In genomic region chr4:144910753-144911152, GRCh38 we compare ENCODE assay signal across 28 cellular contexts.
"Had no signal": no experiment of that assay in that cellular context is flagged by ENCODE, and none has a peak within 500 bp of the region (broad histone marks: within the 10 kb centered on the region; RNA-seq: fewer than 3 reads in every experiment).

No MANE protein-coding gene starts in this region.

- H3K27ac Mint-ChIP-seq: activated B cell treated with CpG ODN at 0.5 μM for 24 hours; activated CD4-positive, alpha-beta memory T cell treated with anti-CD3 and anti-CD28 coated beads, Interleukin-2, amount 10 ng/mL, durations not matched to agents 7 days and 5 days; activated CD4-positive, alpha-beta T cell treated with anti-CD3 and anti-CD28 coated beads, Interleukin-2, amount 10 ng/mL, durations not matched to agents 7 days and 5 days; activated naive CD4-positive, alpha-beta T cell treated with anti-CD3 and anti-CD28 coated beads, Interleukin-2, amount 10 ng/mL, durations not matched to agents 7 days and 5 days; activated naive CD8-positive, alpha-beta T cell treated with anti-CD3 and anti-CD28 coated beads, Interleukin-2, amount 10 ng/mL, durations not matched to agents 7 days and 5 days; activated T-cell treated with anti-CD3 and anti-CD28 coated beads, Interleukin-2, amount 50 U/mL, for 24 hours; activated T-cell treated with anti-CD3 and anti-CD28 coated beads, Interleukin-2, amount 50 U/mL, for 72 hours had no signal

- H3K9me3 Mint-ChIP-seq: activated B cell treated with CpG ODN at 0.5 μM for 24 hours; activated CD4-positive, alpha-beta T cell treated with anti-CD3 and anti-CD28 coated beads, Interleukin-2, amount 10 ng/mL, durations not matched to agents 7 days and 5 days; activated naive CD4-positive, alpha-beta T cell treated with anti-CD3 and anti-CD28 coated beads, Interleukin-2, amount 10 ng/mL, durations not matched to agents 7 days and 5 days; activated naive CD8-positive, alpha-beta T cell treated with anti-CD3 and anti-CD28 coated beads, Interleukin-2, amount 10 ng/mL, durations not matched to agents 7 days and 5 days; activated T-cell treated with anti-CD3 and anti-CD28 coated beads, Interleukin-2, amount 50 U/mL, for 24 hours; activated T-cell treated with anti-CD3 and anti-CD28 coated beads, Interleukin-2, amount 50 U/mL, for 72 hours; central memory CD8-positive, alpha-beta T cell had no signal

- DNase-seq: activated B cell treated with CpG ODN at 0.5 μM for 24 hours; activated CD4-positive, alpha-beta memory T cell treated with anti-CD3 and anti-CD28 coated beads, Interleukin-2, amount 10 ng/mL, durations not matched to agents 7 days and 5 days; activated CD4-positive, alpha-beta T cell treated with anti-CD3 and anti-CD28 coated beads, Interleukin-2, amount 10 ng/mL, durations not matched to agents 7 days and 5 days; activated CD4-positive, alpha-beta T cell treated with anti-CD3 and anti-CD28 coated beads, Interleukin-2, amount 50 U/mL, for 4 hours; activated CD8-positive, alpha-beta memory T cell treated with anti-CD3 and anti-CD28 coated beads, Interleukin-2, amount 50 U/mL, for 48 hours; activated gamma-delta T cell; activated naive CD4-positive, alpha-beta T cell; activated naive CD4-positive, alpha-beta T cell treated with anti-CD3 and anti-CD28 coated beads, Interleukin-2, amount 10 ng/mL, durations not matched to agents 7 days and 5 days; activated naive CD8-positive, alpha-beta T cell treated with anti-CD3 and anti-CD28 coated beads, Interleukin-2, amount 10 ng/mL, durations not matched to agents 7 days and 5 days; activated T-cell treated with anti-CD3 and anti-CD28 coated beads for 4 hours; activated T-cell treated with anti-CD3 and anti-CD28 coated beads, Interleukin-2, amount 50 U/mL, for 24 hours; activated T-cell treated with anti-CD3 and anti-CD28 coated beads, Interleukin-2, amount 50 U/mL, for 72 hours; brain microvascular endothelial cell; cortex of kidney; dermis blood vessel endothelial cell; effector CD8-positive, alpha-beta T cell; foreskin keratinocyte; gastrocnemius medialis; glutamatergic neuron; heart left ventricle; T-helper 2 cell had no signal

- ATAC-seq: activated CD4-positive, CD25-positive, alpha-beta regulatory T cell treated with anti-CD3 and anti-CD28 coated beads, Interleukin-2, amount 50 U/mL, for 24 hours; activated naive CD4-positive, alpha-beta T cell treated with anti-CD3 and anti-CD28 coated beads, Interleukin-2, amount 50 U/mL, for 72 hours; activated T-cell treated with anti-CD3 and anti-CD28 coated beads, Interleukin-2, amount 50 U/mL, for 72 hours; esophagus mucosa; foreskin keratinocyte; gastrocnemius medialis had no signal

- H3K4me1 Mint-ChIP-seq: activated B cell treated with CpG ODN at 0.5 μM for 24 hours; activated CD4-positive, alpha-beta memory T cell treated with anti-CD3 and anti-CD28 coated beads, Interleukin-2, amount 10 ng/mL, durations not matched to agents 7 days and 5 days; activated CD4-positive, alpha-beta T cell treated with anti-CD3 and anti-CD28 coated beads, Interleukin-2, amount 10 ng/mL, durations not matched to agents 7 days and 5 days; activated naive CD4-positive, alpha-beta T cell treated with anti-CD3 and anti-CD28 coated beads, Interleukin-2, amount 10 ng/mL, durations not matched to agents 7 days and 5 days; activated naive CD8-positive, alpha-beta T cell treated with anti-CD3 and anti-CD28 coated beads, Interleukin-2, amount 10 ng/mL, durations not matched to agents 7 days and 5 days; central memory CD8-positive, alpha-beta T cell had no signal

- H3K27me3 ChIP-seq: ascending aorta, brain microvascular endothelial cell, foreskin keratinocyte, gastrocnemius medialis, heart left ventricle had no signal

- H3K4me1 ChIP-seq: ascending aorta, gastrocnemius medialis had no signal

- H3K36me3 ChIP-seq: ascending aorta, brain microvascular endothelial cell, gastrocnemius medialis, heart left ventricle had no signal

- H3K4me3 Mint-ChIP-seq: activated B cell treated with CpG ODN at 0.5 μM for 24 hours; activated CD4-positive, alpha-beta memory T cell treated with anti-CD3 and anti-CD28 coated beads, Interleukin-2, amount 10 ng/mL, durations not matched to agents 7 days and 5 days; activated CD4-positive, alpha-beta T cell treated with anti-CD3 and anti-CD28 coated beads, Interleukin-2, amount 10 ng/mL, durations not matched to agents 7 days and 5 days; activated naive CD4-positive, alpha-beta T cell treated with anti-CD3 and anti-CD28 coated beads, Interleukin-2, amount 10 ng/mL, durations not matched to agents 7 days and 5 days; activated naive CD8-positive, alpha-beta T cell treated with anti-CD3 and anti-CD28 coated beads, Interleukin-2, amount 10 ng/mL, durations not matched to agents 7 days and 5 days; activated T-cell treated with anti-CD3 and anti-CD28 coated beads, Interleukin-2, amount 50 U/mL, for 24 hours; activated T-cell treated with anti-CD3 and anti-CD28 coated beads, Interleukin-2, amount 50 U/mL, for 72 hours; central memory CD8-positive, alpha-beta T cell had no signal

- H3K4me3 ChIP-seq: ascending aorta, gastrocnemius medialis, heart left ventricle had no signal

- H3K27me3 Mint-ChIP-seq: activated B cell treated with CpG ODN at 0.5 μM for 24 hours; activated CD4-positive, alpha-beta memory T cell treated with anti-CD3 and anti-CD28 coated beads, Interleukin-2, amount 10 ng/mL, durations not matched to agents 7 days and 5 days; activated CD4-positive, alpha-beta T cell treated with anti-CD3 and anti-CD28 coated beads, Interleukin-2, amount 10 ng/mL, durations not matched to agents 7 days and 5 days; activated naive CD4-positive, alpha-beta T cell treated with anti-CD3 and anti-CD28 coated beads, Interleukin-2, amount 10 ng/mL, durations not matched to agents 7 days and 5 days; activated T-cell treated with anti-CD3 and anti-CD28 coated beads, Interleukin-2, amount 50 U/mL, for 24 hours; central memory CD8-positive, alpha-beta T cell had no signal

- H3K27ac ChIP-seq: ascending aorta, brain microvascular endothelial cell, epithelial cell of prostate, foreskin keratinocyte, gastrocnemius medialis, heart left ventricle, VCaP had no signal

- H3K36me3 Mint-ChIP-seq: activated naive CD4-positive, alpha-beta T cell treated with anti-CD3 and anti-CD28 coated beads, Interleukin-2, amount 10 ng/mL, durations not matched to agents 7 days and 5 days; activated naive CD4-positive, alpha-beta T cell treated with anti-CD3 and anti-CD28 coated beads, Interleukin-2, amount 50 U/mL, for 72 hours; activated naive CD8-positive, alpha-beta T cell treated with anti-CD3 and anti-CD28 coated beads, Interleukin-2, amount 10 ng/mL, durations not matched to agents 7 days and 5 days had no signal

- H3K9me3 ChIP-seq: ascending aorta, gastrocnemius medialis had no signal
